ENCODE assay signal across 9 cellular contexts in the genomic region with DNA sequence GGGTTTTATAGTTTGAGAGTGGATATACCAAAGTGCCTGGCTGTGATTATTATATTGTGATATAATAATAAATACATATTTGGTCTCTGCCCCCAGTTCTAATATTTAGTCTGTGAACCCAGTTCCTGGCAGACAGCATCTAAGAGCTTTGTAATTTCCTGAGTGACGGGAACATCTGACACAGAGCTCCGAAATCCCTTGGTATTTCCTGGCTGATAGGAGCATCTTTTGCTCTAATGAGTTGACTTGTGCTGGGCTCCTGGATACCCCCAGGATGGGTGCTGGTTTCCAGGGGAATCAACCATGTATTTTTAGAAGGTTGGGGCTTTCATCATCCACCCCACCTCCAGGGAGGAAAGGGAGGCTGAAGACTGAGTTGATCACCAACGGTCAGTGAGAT.
"Had no signal": no experiment of that assay in that cellular context is flagged by ENCODE, and none has a peak within 500 bp of the region (broad histone marks: within the 10 kb centered on the region; RNA-seq: fewer than 3 reads in every experiment).

No MANE protein-coding gene starts in this region.

- H3K9me3 ChIP-seq: HAP-1 had no signal

- FAIRE-seq: HTR-8/SVneo, K562 had no signal

- DNase-seq: GM23248, GOT3, H7, HFFc6, IMR-90 had no signal

- H3K36me3 ChIP-seq: HAP-1 had no signal

- H3K4me1 ChIP-seq: HAP-1 had no signal

- H3K27ac ChIP-seq: GM23248 had no signal

- H2AFZ ChIP-seq: GM23248 had no signal

- H3K9ac ChIP-seq: GM23248 had no signal

- H3K4me3 ChIP-seq: GM23248, HAP-1, K562 had no signal

- ATAC-seq: HCT116, K562 had no signal
